Comparison of ENCODE assay signal across 19 cellular contexts in the genomic region with DNA sequence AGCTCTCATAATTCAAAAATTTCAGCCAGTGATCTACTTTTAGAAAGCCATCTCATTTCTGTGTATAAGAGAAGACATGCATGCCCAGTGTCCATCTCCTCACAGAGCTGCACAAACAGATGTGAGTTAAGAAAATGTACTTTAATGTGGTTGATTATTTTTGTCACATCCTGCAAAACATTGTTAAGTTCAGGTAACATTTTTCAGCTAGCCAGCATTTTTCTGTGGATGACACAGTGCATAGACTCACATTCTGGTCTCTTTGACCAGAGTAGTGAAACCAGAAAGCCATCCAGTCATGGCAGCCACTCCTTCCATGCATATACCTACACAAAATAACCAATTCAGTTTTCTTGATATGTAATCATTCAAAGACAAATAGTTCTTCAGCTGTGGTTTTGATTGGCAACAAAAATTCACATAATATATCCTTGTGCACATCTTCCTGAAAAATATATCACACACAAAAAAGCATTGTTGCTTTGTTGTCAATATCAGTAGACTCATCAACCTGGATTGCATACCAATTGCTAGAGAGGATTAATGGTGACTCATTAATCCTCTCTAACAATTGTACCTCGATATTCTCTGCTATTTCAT. TPM values are rescaled to one million over a fixed set of nuclear protein-coding genes. Genes with fewer than 3 reads are reported as not detected.
DNase-seq lines count a peak whose midpoint lies in the region; ATAC-seq, FAIRE-seq and TF ChIP-seq lines count a peak whose summit lies in the region.
"Had no signal": no experiment of that assay in that cellular context is flagged by ENCODE, and none has a peak within 500 bp of the region (broad histone marks: within the 10 kb centered on the region; RNA-seq: fewer than 3 reads in every experiment).

No MANE protein-coding gene starts in this region.

- intact Hi-C loops in mammary epithelial cell (cut with micrococcal nuclease) (no loop called here), breast epithelium (cut with DNase I; ENCODE audit: low total_unique reads) (no loop called here), posterior vena cava (cut with DNase I) (no loop called here)

- no peak for TF ChIP-seq POLR2A in breast epithelium (IDR thresholded peaks at IDR 0.05)

- H3K4me1 ChIP-seq in mammary epithelial cell (ENCODE audit: insufficient read depth, low read length) (peaks cover 51% of the 10 kb centered on the region), breast epithelium (peaks cover 0 to 7% of the 10 kb centered on the region in 2 donors), KMS-11 (ENCODE audit: low read depth, poor library complexity, severe bottlenecking) (peaks cover 84% of the 10 kb centered on the region), SJCRH30 (peaks cover 14% of the 10 kb centered on the region)

- no peak overlapping the region for H3K4me3 Mint-ChIP-seq in stimulated activated effector memory CD8-positive, alpha-beta T cell treated with anti-CD3 and anti-CD28 coated beads, Interleukin-12 subunit alpha, Interleukin-12 subunit beta, amount 100 ng/mL, for 72 hours
- H3K4me3 Mint-ChIP-seq: endodermal cell; stimulated activated naive B cell treated with anti-CD40 and anti-IgM and Interleukin-4, amounts not matched to agents 10 μg/mL and 1 μg/mL and 100 μg/mL, for 72 hours had no signal

- H3K9ac ChIP-seq in mammary epithelial cell (ENCODE audit: insufficient read depth, low read length) (no peak overlapping the region), KMS-11 (no peak overlapping the region)

- 0% methylated on average over 1 of the region's 1 CpG for WGBS in mammary epithelial cell (ENCODE audit: low coverage, missing lambda C conversion rate)

- H2AFZ ChIP-seq in mammary epithelial cell (ENCODE audit: low read depth, low read length) (peak overlapping the region; percentile 3), KMS-11 (ENCODE audit: low read depth) (no peak overlapping the region; the same call in 1 of the 2 replicates)

- H3K36me3 Mint-ChIP-seq in stimulated activated effector memory CD8-positive, alpha-beta T cell treated with anti-CD3 and anti-CD28 coated beads, Interleukin-12 subunit alpha, Interleukin-12 subunit beta, amount 100 ng/mL, for 72 hours: peaks cover 6% of the 10 kb centered on the region
- H3K36me3 Mint-ChIP-seq: stimulated activated naive B cell treated with anti-CD40 and anti-IgM and Interleukin-4, amounts not matched to agents 10 μg/mL and 1 μg/mL and 100 μg/mL, for 72 hours had no signal

- H3K79me2 ChIP-seq in mammary epithelial cell (ENCODE audit: insufficient read depth, low read length): peaks cover 33% of the 10 kb centered on the region
- H3K79me2 ChIP-seq in KMS-11 (ENCODE audit: insufficient read depth, low read depth): peaks cover 31% of the 10 kb centered on the region

- peak overlapping the region; percentile 26 for H3K4me2 ChIP-seq in mammary epithelial cell (ENCODE audit: insufficient read depth, low read depth, low read length)
- H3K4me2 ChIP-seq in KMS-11: peak overlapping the region; percentile 70

- no TSS peak for BruUV-seq in mammary epithelial cell (replicated peaks; lab: Mats Ljungman, UMichigan)

- no peaks in the 10 kb centered on the region for H3K9me3 Mint-ChIP-seq in stimulated activated effector memory CD8-positive, alpha-beta T cell treated with anti-CD3 and anti-CD28 coated beads, Interleukin-12 subunit alpha, Interleukin-12 subunit beta, amount 100 ng/mL, for 72 hours
- H3K9me3 Mint-ChIP-seq: endodermal cell; stimulated activated naive B cell treated with anti-CD40 and anti-IgM and Interleukin-4, amounts not matched to agents 10 μg/mL and 1 μg/mL and 100 μg/mL, for 72 hours had no signal

- ATAC-seq in stimulated activated effector memory CD8-positive, alpha-beta T cell treated with anti-CD3 and anti-CD28 coated beads, Interleukin-12 subunit alpha, Interleukin-12 subunit beta, amount 100 ng/mL, for 72 hours: peak; percentile 48
- ATAC-seq: heart left ventricle; sciatic nerve; stimulated activated naive B cell treated with anti-CD40 and anti-IgM and Interleukin-4, amounts not matched to agents 10 μg/mL and 1 μg/mL and 100 μg/mL, for 72 hours had no signal

- dilution Hi-C loops in mammary epithelial cell (cut with HindIII; ENCODE audit: low sequenced_read_pairs): no loop called here

- TF ChIP-seq CTCF in mammary epithelial cell (conservative IDR thresholded peaks at IDR 0.05 in 1 of 2, IDR thresholded peaks at IDR 0.05 in 1 of 2; ENCODE audit: extremely low read depth in 1 of 2, insufficient read depth in 1 of 2, low read depth in 1 of 2, low read length in 2 of 2) (no peak), breast epithelium (IDR thresholded peaks at IDR 0.05) (no peak), KMS-11 (conservative IDR thresholded peaks at IDR 0.05; ENCODE audit: low read depth, low read length) (no peak), bronchial epithelial cell (IDR thresholded peaks at IDR 0.05; ENCODE audit: insufficient read depth, low read length, severe bottlenecking) (no peak)

- H4K20me1 ChIP-seq in mammary epithelial cell (ENCODE audit: insufficient read depth, low read length): no peaks in the 10 kb centered on the region
- H4K20me1 ChIP-seq in KMS-11 (ENCODE audit: insufficient read depth): no peaks in the 10 kb centered on the region

- H3K27ac ChIP-seq in mammary epithelial cell (ENCODE audit: insufficient read depth, low read depth, low read length) (peak overlapping the region; percentile 45), breast epithelium (no peak overlapping the region), KMS-11 (peak overlapping the region; percentile 56), SJCRH30 (no peak overlapping the region)
- H3K27ac ChIP-seq: heart left ventricle, tibial artery had no signal

- no peaks in the 10 kb centered on the region for H3K36me3 ChIP-seq in mammary epithelial cell (ENCODE audit: insufficient read depth, low read length)
- H3K36me3 ChIP-seq in breast epithelium: no peaks in the 10 kb centered on the region
- H3K36me3 ChIP-seq in KMS-11 (ENCODE audit: insufficient read depth): no peaks in the 10 kb centered on the region
- H3K36me3 ChIP-seq in bronchial epithelial cell (ENCODE audit: control insufficient read depth, insufficient read depth, low read length): no peaks in the 10 kb centered on the region
- no peaks in the 10 kb centered on the region for H3K36me3 ChIP-seq in SJCRH30
- H3K36me3 ChIP-seq: heart left ventricle, tibial artery had no signal

- DNase-seq in mammary epithelial cell (peak; percentile 55), breast epithelium (ENCODE audit: low spot score in 2 of 2) (no peak), bronchial epithelial cell (ENCODE audit: low read depth) (peak; percentile 63), SJCRH30 (no peak), posterior vena cava (ENCODE audit: low spot score) (no peak)
- DNase-seq in stimulated activated effector memory CD8-positive, alpha-beta T cell treated with anti-CD3 and anti-CD28 coated beads, Interleukin-12 subunit alpha, Interleukin-12 subunit beta, amount 100 ng/mL, for 72 hours (ENCODE audit: low spot score in 2 of 2): no peak
- DNase-seq in central memory CD4-positive, alpha-beta T cell: no peak
- DNase-seq: endodermal cell; heart left ventricle; NCI-H1105 treated with DMSO at 0.1 percent for 48 hours; NCI-H524 treated with DMSO at 0.1 percent for 48 hours; stimulated activated naive B cell treated with anti-CD40 and anti-IgM and Interleukin-4, amounts not matched to agents 10 μg/mL and 1 μg/mL and 100 μg/mL, for 72 hours; tibial artery had no signal

- CTCF ChIA-PET in mammary epithelial cell (lab: Charles Lee; ENCODE audit: low non-redundant PET): no interaction called here

- peaks cover 59% of the 10 kb centered on the region for H3K4me1 Mint-ChIP-seq in stimulated activated effector memory CD8-positive, alpha-beta T cell treated with anti-CD3 and anti-CD28 coated beads, Interleukin-12 subunit alpha, Interleukin-12 subunit beta, amount 100 ng/mL, for 72 hours

- H3K9me3 ChIP-seq in mammary epithelial cell (replicated peaks; ENCODE audit: insufficient read depth, low read length) (no peaks in the 10 kb centered on the region), breast epithelium (no peaks in the 10 kb centered on the region), SJCRH30 (replicated peaks) (no peaks in the 10 kb centered on the region)
- H3K9me3 ChIP-seq: heart left ventricle, tibial artery had no signal

- no peak overlapping the region for H3K27ac Mint-ChIP-seq in stimulated activated effector memory CD8-positive, alpha-beta T cell treated with anti-CD3 and anti-CD28 coated beads, Interleukin-12 subunit alpha, Interleukin-12 subunit beta, amount 100 ng/mL, for 72 hours
- H3K27ac Mint-ChIP-seq: endodermal cell; stimulated activated naive B cell treated with anti-CD40 and anti-IgM and Interleukin-4, amounts not matched to agents 10 μg/mL and 1 μg/mL and 100 μg/mL, for 72 hours had no signal

- in situ Hi-C loops in mammary epithelial cell (cut with MboI; ENCODE audit: low sequenced_read_pairs in 2 of 2): no loop called here

- FAIRE-seq in bronchial epithelial cell (lab: Jason Lieb, UNC): no peak
- FAIRE-seq: astrocyte, H1 had no signal

- H3K4me3 ChIP-seq in mammary epithelial cell (replicated peaks in 1 of 3; ENCODE audit: insufficient read depth in 1 of 3, low read depth in 2 of 3, low read length in 3 of 3) (no peak overlapping the region), breast epithelium (no peak overlapping the region), KMS-11 (IDR thresholded peaks at IDR 0.05; ENCODE audit: insufficient read depth, low read depth, low read length) (no peak overlapping the region), bronchial epithelial cell (ENCODE audit: low read depth, low read length) (no peak overlapping the region), SJCRH30 (no peak overlapping the region)
- H3K4me3 ChIP-seq: heart left ventricle, tibial artery had no signal

- H3K27me3 ChIP-seq in mammary epithelial cell (ENCODE audit: insufficient read depth, low read length): no peaks in the 10 kb centered on the region
- H3K27me3 ChIP-seq in breast epithelium: no peaks in the 10 kb centered on the region
- H3K27me3 ChIP-seq in KMS-11 (ENCODE audit: insufficient read depth, low read depth): no peaks in the 10 kb centered on the region
- no peaks in the 10 kb centered on the region for H3K27me3 ChIP-seq in bronchial epithelial cell (ENCODE audit: control insufficient read depth, insufficient read depth, low read length)
- H3K27me3 ChIP-seq in SJCRH30: no peaks in the 10 kb centered on the region
- H3K27me3 ChIP-seq: tibial artery had no signal

RNA-seq across cellular contexts. Expression of a gene that starts 2.1 kb away (rescaled TPM):
- 10 to 100 TPM; 23.0 to 53.8 TPM for total RNA-seq in mammary epithelial cell
- polyA plus RNA-seq in mammary epithelial cell: 38.6 TPM
- polyA minus RNA-seq in mammary epithelial cell: 38.9 TPM
- total RNA-seq in breast epithelium: 100 to 1,000 TPM in 2 of 3 donors, 10 to 100 TPM in 1; 81.8 to 149 (median 148) TPM
- total RNA-seq in bronchial epithelial cell: 23.8 and 32.1 TPM in 2 replicates
- total RNA-seq in SJCRH30 (2014; rRNA removed; shearing (Covaris generic)): 27.8 and 31.7 TPM in 2 replicates
- total RNA-seq in posterior vena cava: 10 to 100 TPM; 72.1 to 95.5 TPM

RNA-seq across cellular contexts. Expression of a gene that starts 58.7 kb away (rescaled TPM):
- not detected for total RNA-seq in mammary epithelial cell
- not detected for polyA plus RNA-seq in mammary epithelial cell
- not detected for polyA minus RNA-seq in mammary epithelial cell
- total RNA-seq in breast epithelium: not detected
- not detected in 2 replicates for total RNA-seq in bronchial epithelial cell
- not detected in 2 replicates for total RNA-seq in SJCRH30 (2014; rRNA removed; shearing (Covaris generic))
- total RNA-seq in posterior vena cava: not detected
- total RNA-seq: astrocyte, endodermal cell, H1, heart left ventricle, liver, osteoblast, sciatic nerve had no signal
- polyA plus RNA-seq: H1, heart left ventricle, liver had no signal

Comparison
In these comparisons a context has a peak if more than half of its experiments do, and no peak if none do; other contexts are left out.
1. DNase-seq: peak in mammary epithelial cell (single experiment) and bronchial epithelial cell (single experiment); none in breast epithelium (0 of 2), stimulated activated effector memory CD8-positive, alpha-beta T cell treated with anti-CD3 and anti-CD28 coated beads, Interleukin-12 subunit alpha, Interleukin-12 subunit beta, amount 100 ng/mL, for 72 hours (0 of 2), SJCRH30 (0 of 2), posterior vena cava (single experiment) and central memory CD4-positive, alpha-beta T cell (single experiment).
2. H3K27ac ChIP-seq: peak in mammary epithelial cell (single experiment) and KMS-11 (single experiment); none in breast epithelium (0 of 2) and SJCRH30 (single experiment).